In genomic region chr4:94414907-94415306, GRCh38 we compare ENCODE assay signal across 22 cellular contexts. TPM values are rescaled to one million over a fixed set of nuclear protein-coding genes. Genes with fewer than 3 reads are reported as not detected.
DNase-seq lines count a peak whose midpoint lies in the region; ATAC-seq, FAIRE-seq and TF ChIP-seq lines count a peak whose summit lies in the region.
"Had no signal": no experiment of that assay in that cellular context is flagged by ENCODE, and none has a peak within 500 bp of the region (broad histone marks: within the 10 kb centered on the region; RNA-seq: fewer than 3 reads in every experiment).

No MANE protein-coding gene starts in this region.

- H3K9me3 ChIP-seq in heart right ventricle = peaks cover 0 to 9% (median 0%) of the 10 kb centered on the region in 11 donors
- no peaks in the 10 kb centered on the region for H3K9me3 ChIP-seq in HCT116 (ENCODE audit: control insufficient read depth in 1 of 2, insufficient read depth in 1 of 2, low read depth in 1 of 2, low read length in 2 of 2)
- no peaks in the 10 kb centered on the region for H3K9me3 ChIP-seq in astrocyte (ENCODE audit: insufficient read depth, low read depth, low read length)
- no peaks in the 10 kb centered on the region for H3K9me3 ChIP-seq in tibial artery
- H3K9me3 ChIP-seq in colonic mucosa = no peaks in the 10 kb centered on the region
- H3K9me3 ChIP-seq: BE2C had no signal

- TF ChIP-seq CTCF in heart right ventricle (IDR thresholded peaks at IDR 0.05) (no peak), HCT116 (IDR thresholded peaks at IDR 0.05 in 2 of 3, conservative IDR thresholded peaks at IDR 0.05 in 1 of 3; ENCODE audit: borderline replicate concordance in 1 of 3, insufficient read depth in 1 of 3, low read depth in 2 of 3, low read length in 2 of 3) (no peak), astrocyte (IDR thresholded peaks at IDR 0.05; ENCODE audit: insufficient read depth, low read depth, low read length) (no peak), tibial artery (IDR thresholded peaks at IDR 0.05) (no peak), colonic mucosa (IDR thresholded peaks at IDR 0.05) (no peak)

- no peak for TF ChIP-seq POLR2A in HCT116 (IDR thresholded peaks at IDR 0.05; ENCODE audit: borderline replicate concordance, extremely low read depth, insufficient read depth, insufficient read length)

- CTCF ChIA-PET in HCT116 (lab: Charles Lee) = no interaction called here

- POLR2A ChIA-PET in HCT116 (lab: Charles Lee) = no interaction called here

- peaks cover 28% of the 10 kb centered on the region for H3K4me1 Mint-ChIP-seq in astrocyte (ENCODE audit: low read depth, unreplicated experiment)
- H3K4me1 Mint-ChIP-seq: CD4-positive, CD25-positive, alpha-beta regulatory T cell; CD8-positive, alpha-beta memory T cell had no signal

- H3K9ac ChIP-seq in HCT116 (ENCODE audit: low read length) (no peak overlapping the region), astrocyte (ENCODE audit: low read length) (no peak overlapping the region), colonic mucosa (ENCODE audit: low read depth in 2 of 2, low read length in 2 of 2) (no peak overlapping the region)

- H3K79me2 ChIP-seq in HCT116 (ENCODE audit: insufficient read depth, low read length) (no peaks in the 10 kb centered on the region), astrocyte (ENCODE audit: insufficient read depth, low read length) (no peaks in the 10 kb centered on the region)

- peak; percentile 80 for FAIRE-seq in astrocyte (lab: Jason Lieb, UNC)
- FAIRE-seq: GM12878, H54 had no signal

- no peak overlapping the region for H3K27ac Mint-ChIP-seq in astrocyte (ENCODE audit: unreplicated experiment)
- H3K27ac Mint-ChIP-seq: CD8-positive, alpha-beta memory T cell; GM23338 had no signal

- H3K4me3 ChIP-seq in heart right ventricle (no peak overlapping the region), HCT116 (replicated peaks in 1 of 2; ENCODE audit: low read depth in 1 of 2, low read length in 2 of 2) (no peak overlapping the region), astrocyte (ENCODE audit: insufficient read depth, low read depth, low read length) (no peak overlapping the region), tibial artery (no peak overlapping the region), colonic mucosa (no peak overlapping the region)
- H3K4me3 ChIP-seq: GM12878, GM23338 had no signal

- H3K27me3 ChIP-seq in heart right ventricle (no peaks in the 10 kb centered on the region), HCT116 (ENCODE audit: insufficient read depth, low read length) (no peaks in the 10 kb centered on the region), astrocyte (ENCODE audit: insufficient read depth, low read length) (no peaks in the 10 kb centered on the region), tibial artery (no peaks in the 10 kb centered on the region), colonic mucosa (no peaks in the 10 kb centered on the region)
- H3K27me3 ChIP-seq: BE2C had no signal

- no peaks in the 10 kb centered on the region for H3K36me3 Mint-ChIP-seq in astrocyte (ENCODE audit: low read depth, unreplicated experiment)
- H3K36me3 Mint-ChIP-seq: CD4-positive, CD25-positive, alpha-beta regulatory T cell had no signal

- H3K4me1 ChIP-seq in heart right ventricle = peaks cover 5 to 50% (median 25%) of the 10 kb centered on the region in 9 donors
- peaks cover 40 to 47% of the 10 kb centered on the region in 2 experiments for H3K4me1 ChIP-seq in HCT116 (ENCODE audit: control insufficient read depth in 1 of 2, insufficient read depth in 2 of 2, low read length in 2 of 2)
- H3K4me1 ChIP-seq in astrocyte (ENCODE audit: insufficient read depth, low read length) = peaks cover 18% of the 10 kb centered on the region
- peaks cover 0 to 53% (median 27%) of the 10 kb centered on the region in 4 donors for H3K4me1 ChIP-seq in tibial artery
- H3K4me1 ChIP-seq in colonic mucosa = no peaks in the 10 kb centered on the region

- no peak overlapping the region for H3K4me2 ChIP-seq in HCT116 (ENCODE audit: low read length)
- no peak overlapping the region for H3K4me2 ChIP-seq in astrocyte (ENCODE audit: low read length)
- H3K4me2 ChIP-seq: GM23338 had no signal

- 98 to 99% methylated on average over 1 of the region's 1 CpG for WGBS in heart right ventricle, 2 donors

- H3K27ac ChIP-seq in heart right ventricle (peak overlapping the region in 7 of 10 donors; percentile 3 to 92 (median 85)), HCT116 (ENCODE audit: low read depth, low read length) (peak overlapping the region; percentile 79; the same call in 1 of the 2 replicates), astrocyte (ENCODE audit: low read depth, low read length) (no peak overlapping the region), tibial artery (peak overlapping the region; percentile 15 to 75), colonic mucosa (no peak overlapping the region)

- RAD21 ChIA-PET in HCT116 (lab: Charles Lee; ENCODE audit: low non-redundant PET in 1 of 2, low total read pairs in 2 of 2, uncharacterized antibody in 2 of 2, unreplicated experiment in 2 of 2) = no interaction called here

- no peaks in the 10 kb centered on the region for H3K27me3 Mint-ChIP-seq in astrocyte (ENCODE audit: low read depth, unreplicated experiment)

- intact Hi-C loops in heart right ventricle (cut with DNase I) = loop anchor here in 3 of 10 donors (2.0 to 5.0 kb wide), 2 partner anchors 36 to 37 kb away; partner anchors contain the start of gene PDLIM5 (in 3 of the 3)
- intact Hi-C loops in Right ventricle myocardium inferior (cut with DNase I) = no loop called here
- intact Hi-C loops in HCT116 (cut with micrococcal nuclease) = no loop called here
- intact Hi-C loops in tibial artery (cut with DNase I; ENCODE audit: low total_unique reads) = no loop called here
- intact Hi-C loops in colonic mucosa (cut with DNase I) = no loop called here

- BruUV-seq in HCT116 (replicated peaks; lab: Mats Ljungman, UMichigan) = no TSS peak

- H2AFZ ChIP-seq in HCT116 (ENCODE audit: low read depth, low read length, poor library complexity, severe bottlenecking) (peak overlapping the region; percentile 97), astrocyte (ENCODE audit: low read depth, low read length) (no peak overlapping the region)
- H2AFZ ChIP-seq: GM23338 had no signal

- no peaks in the 10 kb centered on the region for H3K9me2 ChIP-seq in HCT116 (ENCODE audit: insufficient read depth)

- peaks cover 3% of the 10 kb centered on the region for H3K9me3 Mint-ChIP-seq in astrocyte (ENCODE audit: unreplicated experiment)

- DNase-seq in heart right ventricle = no peak
- DNase-seq in Right ventricle myocardium inferior (ENCODE audit: missing footprints) = no peak
- DNase-seq in HCT116 (ENCODE audit: low read depth, low spot score) = no peak
- DNase-seq in astrocyte (ENCODE audit: low read depth) = no peak
- DNase-seq in tibial artery = no peak
- DNase-seq in colonic mucosa = no peak
- DNase-seq: ACHN; BE2C; C1 segment of cervical spinal cord; CD4-positive, CD25-positive, alpha-beta regulatory T cell; CD8-positive, alpha-beta memory T cell; COR-L47; DMS 273 treated with DMSO at 0.1 percent for 48 hours; DMS53; DND-41; EL; HCEC 1CT had no signal

- H3K36me3 ChIP-seq in heart right ventricle (no peaks in the 10 kb centered on the region), HCT116 (ENCODE audit: control insufficient read depth in 1 of 2, insufficient read depth in 2 of 2, low read length in 2 of 2) (no peaks in the 10 kb centered on the region), astrocyte (ENCODE audit: insufficient read depth, low read length) (no peaks in the 10 kb centered on the region), tibial artery (no peaks in the 10 kb centered on the region), colonic mucosa (no peaks in the 10 kb centered on the region)
- H3K36me3 ChIP-seq: BE2C had no signal

- no peak for TF ChIP-seq RAD21 in HCT116 (IDR thresholded peaks at IDR 0.05; ENCODE audit: low read depth)

- H4K20me1 ChIP-seq in HCT116 (ENCODE audit: insufficient read depth) = no peaks in the 10 kb centered on the region
- H4K20me1 ChIP-seq in astrocyte (ENCODE audit: insufficient read depth, low read length) = no peaks in the 10 kb centered on the region

- no peak for ATAC-seq in heart right ventricle
- ATAC-seq in Right ventricle myocardium inferior = no peak
- no peak for ATAC-seq in HCT116
- no peak for ATAC-seq in HG02678 (IDR thresholded peaks at IDR 0.05; ENCODE audit: unreplicated experiment)
- ATAC-seq: GM12878, GM23338 had no signal

- H3K4me3 Mint-ChIP-seq in astrocyte (ENCODE audit: unreplicated experiment) = no peak overlapping the region
- H3K4me3 Mint-ChIP-seq: CD4-positive, CD25-positive, alpha-beta regulatory T cell; CD8-positive, alpha-beta memory T cell; GM23338 had no signal

TF ChIP-seq in HCT116, 20 proteins besides CTCF, POLR2A, EP300 and RAD21 (continues in another document):
- no peak for TF ChIP-seq ZNF274 (IDR thresholded peaks at IDR 0.05; ENCODE audit: low read depth, low read length)
- TF ChIP-seq SP1 (IDR thresholded peaks at IDR 0.05; ENCODE audit: low read depth) = no peak
- TF ChIP-seq ZFX (IDR thresholded peaks at IDR 0.05) = no peak
- TF ChIP-seq SRF (IDR thresholded peaks at IDR 0.05; ENCODE audit: low read depth) = no peak
- no peak for TF ChIP-seq CEBPB (IDR thresholded peaks at IDR 0.05; ENCODE audit: low read depth)
- TF ChIP-seq TCF7L2 (IDR thresholded peaks at IDR 0.05; ENCODE audit: borderline replicate concordance, extremely low read depth, insufficient read depth, insufficient read length) = no peak
- no peak for TF ChIP-seq JUND (IDR thresholded peaks at IDR 0.05)
- no peak for TF ChIP-seq ELF1 (IDR thresholded peaks at IDR 0.05; ENCODE audit: borderline replicate concordance, low read depth)

RNA-seq across cellular contexts. Expression of gene PDLIM5, which starts 36.8 kb away (rescaled TPM):
- total RNA-seq in heart right ventricle = 1,000 to 10,000 TPM in 9 of 10 donors, 100 to 1,000 TPM in 1; 856 to 1,549 (median 1,274) TPM
- polyA plus RNA-seq in heart right ventricle = 100 to 1,000 TPM; 221 to 521 TPM
- total RNA-seq in Right ventricle myocardium inferior = 1,145 TPM
- 130 TPM for total RNA-seq in HCT116 (2021; ENCODE audit: unreplicated experiment)
- 43.9 and 49.0 TPM in 2 replicates for polyA plus RNA-seq in HCT116 (2012)
- total RNA-seq in astrocyte = 174 and 181 TPM in 2 replicates
- 100 to 1,000 TPM; 129 to 168 TPM for total RNA-seq in colonic mucosa
- total RNA-seq: G401 had no signal

Comparison
In these comparisons a context has a peak if more than half of its experiments do, and no peak if none do; other contexts are left out.
1. H3K27ac ChIP-seq: peak in heart right ventricle (7 of 10), HCT116 (single experiment) and tibial artery (2 of 2); none in astrocyte (single experiment) and colonic mucosa (single experiment).